ENCODE assay signal across 1 cellular context in genomic region chr9:69900406-69900805, GRCh38.
TF ChIP-seq lines count a peak whose summit lies in the region.

No MANE protein-coding gene starts in this region.

TF ChIP-seq in SK-N-SH, 30 proteins besides CTCF, POLR2A, EP300 and RAD21:
- TF ChIP-seq NFIC (IDR thresholded peaks at IDR 0.05; ENCODE audit: borderline replicate concordance) (no peak), TAF1 (IDR thresholded peaks at IDR 0.05; ENCODE audit: borderline replicate concordance, low read depth, low read length) (no peak), JUND (IDR thresholded peaks at IDR 0.05) (peak; percentile 38; the same call in 1 of the 2 replicates), FOSL2 (IDR thresholded peaks at IDR 0.05; ENCODE audit: borderline replicate concordance, low read depth) (peak; percentile 58; the same call in 1 of the 2 replicates)
